8 cellular contexts compared by ENCODE assay signal in genomic region chrX:80810365-80810978, GRCh38. TPM values are rescaled to one million over a fixed set of nuclear protein-coding genes. Genes with fewer than 3 reads are reported as not detected.
DNase-seq lines count a peak whose midpoint lies in the region; ATAC-seq and TF ChIP-seq lines count a peak whose summit lies in the region.

No MANE protein-coding gene starts in this region.

- no peaks in the 10 kb centered on the region for H3K9me2 ChIP-seq in PC-3 (replicated peaks; ENCODE audit: low read length)

- ATAC-seq in PC-3, result no peak
- ATAC-seq in HG02623 (IDR thresholded peaks at IDR 0.05; ENCODE audit: unreplicated experiment), result no peak

- H3K27me3 ChIP-seq in PC-3 (ENCODE audit: low read length) (no peaks in the 10 kb centered on the region), osteoblast (ENCODE audit: insufficient read depth, low read length) (no peaks in the 10 kb centered on the region)

- peak overlapping the region; percentile 94 for H3K4me2 ChIP-seq in PC-3 (ENCODE audit: low read length)
- peak overlapping the region; percentile 76 for H3K4me2 ChIP-seq in osteoblast (ENCODE audit: insufficient read depth, low read length)

- H3K36me3 Mint-ChIP-seq in endothelial cell (ENCODE audit: low read depth, unreplicated experiment), result no peaks in the 10 kb centered on the region

- H3K9ac ChIP-seq in ES-I3 (ENCODE audit: low read depth, low read length) (peak overlapping the region; percentile 73), PC-3 (ENCODE audit: low read length) (peak overlapping the region; percentile 96)

- H3K27ac ChIP-seq in PC-3 (ENCODE audit: low read length) (peak overlapping the region; percentile 53), osteoblast (ENCODE audit: low read depth, low read length) (peak overlapping the region; percentile 87)

- intact Hi-C loops in PC-3 (cut with micrococcal nuclease), result no loop called here

- H3K79me2 ChIP-seq in PC-3 (ENCODE audit: low read length), result peaks cover 32% of the 10 kb centered on the region
- peaks cover 21% of the 10 kb centered on the region for H3K79me2 ChIP-seq in osteoblast (ENCODE audit: insufficient read depth, low read length)

- POLR2A ChIA-PET in PC-3 (lab: Charles Lee; ENCODE audit: unreplicated experiment), result interaction anchor here (0.6 kb wide), 1 partner anchor 375 kb away, joined by 3 read pairs; no protein-coding TSS in a partner anchor

- H3K9me3 Mint-ChIP-seq in endothelial cell (ENCODE audit: unreplicated experiment), result no peaks in the 10 kb centered on the region

- no peaks in the 10 kb centered on the region for H3K36me3 ChIP-seq in ES-I3 (ENCODE audit: insufficient read depth, low read length)
- no peaks in the 10 kb centered on the region for H3K36me3 ChIP-seq in PC-3 (ENCODE audit: low read depth, low read length)
- no peaks in the 10 kb centered on the region for H3K36me3 ChIP-seq in osteoblast (ENCODE audit: insufficient read depth, low read length)

- peak overlapping the region; percentile 83 for H3K27ac Mint-ChIP-seq in endothelial cell (ENCODE audit: unreplicated experiment)

- H3K4me1 ChIP-seq in ES-I3 (ENCODE audit: insufficient read depth, low read length) (no peaks in the 10 kb centered on the region), PC-3 (ENCODE audit: insufficient read depth, low read length) (peaks cover 13% of the 10 kb centered on the region), osteoblast (ENCODE audit: insufficient read depth, low read length) (no peaks in the 10 kb centered on the region)

- H3K9me3 ChIP-seq in ES-I3 (ENCODE audit: control insufficient read depth, insufficient read depth, low read length) (no peaks in the 10 kb centered on the region; the same call in 1 of the 2 replicates), PC-3 (ENCODE audit: low read length) (no peaks in the 10 kb centered on the region), osteoblast (ENCODE audit: low read depth, low read length) (no peaks in the 10 kb centered on the region)

- no peak for TF ChIP-seq CTCF in PC-3 (conservative IDR thresholded peaks at IDR 0.05; ENCODE audit: low read depth, low read length)
- no peak for TF ChIP-seq CTCF in endothelial cell (IDR thresholded peaks at IDR 0.05; ENCODE audit: unreplicated experiment)
- no peak for TF ChIP-seq CTCF in osteoblast (IDR thresholded peaks at IDR 0.05; ENCODE audit: extremely low read depth, low read depth, low read length)

- H3K4me1 Mint-ChIP-seq in endothelial cell (ENCODE audit: unreplicated experiment), result no peaks in the 10 kb centered on the region

- CTCF ChIA-PET in PC-3 (lab: Charles Lee), result no interaction called here

- H2AFZ ChIP-seq in PC-3 (ENCODE audit: low read length) (peak overlapping the region; percentile 98), osteoblast (ENCODE audit: low read length) (peak overlapping the region; percentile 92)

- peak overlapping the region; percentile 94 for H3K4me3 Mint-ChIP-seq in endothelial cell (ENCODE audit: unreplicated experiment)

- H4K20me1 ChIP-seq in PC-3 (ENCODE audit: low read length), result no peaks in the 10 kb centered on the region
- no peaks in the 10 kb centered on the region for H4K20me1 ChIP-seq in osteoblast (ENCODE audit: insufficient read depth, low read length)

- DNase-seq in PC-3, result no peak
- no peak for DNase-seq in endothelial cell (ENCODE audit: low spot score)
- DNase-seq in osteoblast (ENCODE audit: insufficient read length, low spot score, missing footprints), result peak; percentile 53
- DNase-seq in C1 segment of cervical spinal cord (lab: John Stamatoyannopoulos, UW), result no peak
- no peak for DNase-seq in NCI-H524 treated with DMSO at 0.1 percent for 48 hours (lab: John Stamatoyannopoulos, UW)
- DNase-seq in NCI-H2029 treated with DMSO at 0.1 percent for 48 hours (lab: John Stamatoyannopoulos, UW), result no peak

- TSS peak; percentile 85 for BruUV-seq in PC-3 (replicated peaks; lab: Mats Ljungman, UMichigan)

- H3K27me3 Mint-ChIP-seq in endothelial cell (ENCODE audit: unreplicated experiment), result peaks cover 5% of the 10 kb centered on the region

- peak overlapping the region; percentile 95 for H3K4me3 ChIP-seq in PC-3 (ENCODE audit: low read length)
- peak overlapping the region; percentile 73 for H3K4me3 ChIP-seq in osteoblast (ENCODE audit: insufficient read depth, low read length)

- no peaks in the 10 kb centered on the region for H3F3A ChIP-seq in PC-3 (ENCODE audit: low read length, unreplicated experiment)

RNA-seq across cellular contexts. Expression of gene BRWD3, which starts 0.8 kb away (rescaled TPM):
- total RNA-seq in PC-3 (2014; rRNA removed), result 5.0 and 9.5 TPM in 2 replicates
- total RNA-seq in endothelial cell (ENCODE audit: unreplicated experiment), result 51.1 TPM
- total RNA-seq in osteoblast, result 12.4 and 18.5 TPM in 2 replicates
